In the genomic region with DNA sequence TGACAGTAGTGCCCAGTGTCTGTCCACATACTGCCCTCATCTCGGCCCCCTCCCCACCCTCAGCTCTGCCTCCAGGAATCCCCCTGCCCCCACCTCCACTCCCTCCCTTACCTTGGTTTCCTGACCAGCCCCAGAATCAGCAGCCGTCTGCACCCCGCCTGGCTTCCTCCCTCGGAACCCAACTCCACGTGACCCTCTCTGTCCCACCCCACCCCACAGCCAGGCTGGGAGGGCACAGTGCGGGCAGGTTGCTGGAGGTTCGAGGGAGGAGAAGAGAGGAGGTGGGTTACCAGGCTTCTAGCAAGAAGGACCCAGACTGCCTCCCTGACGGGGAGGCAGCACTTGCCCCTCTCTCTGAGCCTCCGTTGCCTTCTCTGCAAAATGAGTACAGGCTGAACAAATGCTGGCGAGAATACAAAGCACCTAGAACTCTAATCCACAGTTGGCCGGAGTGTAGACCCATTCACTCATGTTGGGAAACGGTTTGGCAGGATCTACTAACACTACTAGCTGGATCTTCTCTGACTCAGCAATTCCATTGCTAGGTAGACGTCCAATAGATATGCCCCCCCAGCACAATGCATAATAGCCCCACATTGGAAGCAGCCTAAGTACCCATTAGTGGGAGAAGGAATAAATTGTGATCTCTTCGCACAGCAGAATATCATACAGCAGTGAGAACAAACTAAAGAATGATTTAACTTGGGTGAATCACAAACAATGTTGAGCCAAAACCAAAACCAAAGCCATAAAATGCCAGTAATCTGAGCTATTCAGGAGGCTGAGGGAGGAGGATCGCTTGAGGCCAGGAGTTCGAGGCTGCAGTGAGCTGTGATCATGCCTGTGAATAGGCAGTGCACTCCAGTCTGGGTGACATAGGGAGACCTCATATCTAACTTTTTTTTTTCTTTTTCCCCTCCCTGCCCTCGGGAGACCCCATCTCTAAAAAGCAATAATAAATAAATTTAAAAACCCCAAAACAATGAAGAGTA, we compare ENCODE assay signal across 8 cellular contexts. TPM values are rescaled to one million over a fixed set of nuclear protein-coding genes. Genes with fewer than 3 reads are reported as not detected.
DNase-seq lines count a peak whose midpoint lies in the region; ATAC-seq and TF ChIP-seq lines count a peak whose summit lies in the region.

Gene RASAL3 (minus strand): TSS at position 151 of the 992 bp plus-strand sequence. CDS start 186 bp downstream, outside the sequence.

- H3K27ac ChIP-seq in heart left ventricle, result peak within 1 kb of the TSS in 6 of 12 donors; percentile 39 to 92 (median 55)

- H3K4me3 ChIP-seq in GM12864 (ENCODE audit: low read depth, low read length), result peak within 1 kb of the TSS; percentile 90
- H3K4me3 ChIP-seq in heart left ventricle, result peak within 1 kb of the TSS in 10 of 12 donors; percentile 24 to 72 (median 40)

- TF ChIP-seq CTCF in GM12864 (IDR thresholded peaks at IDR 0.05; ENCODE audit: low read depth, low read length, missing control alignments) (no peak), heart left ventricle (IDR thresholded peaks at IDR 0.05) (no peak)

- DNase-seq in GM12864 (ENCODE audit: low read depth) (no peak), KG1 (lab: John Stamatoyannopoulos, UW) (peak; percentile 82), heart left ventricle (peak in 1 of 5 donors; percentile 45), NCI-H146 treated with DMSO at 0.1 percent for 48 hours (lab: John Stamatoyannopoulos, UW; ENCODE audit: unreplicated experiment) (no peak), GM19240 (ENCODE audit: insufficient read length, low spot score) (no peak), NCI-H2196 treated with DMSO at 0.1 percent for 48 hours (lab: John Stamatoyannopoulos, UW; ENCODE audit: unreplicated experiment) (no peak)
- peak; percentile 69 for DNase-seq in activated CD8-positive, alpha-beta memory T cell treated with anti-CD3 and anti-CD28 coated beads, Interleukin-2, amount 50 U/mL, for 4 hours
- DNase-seq in stimulated activated CD8-positive, alpha-beta memory T cell treated with anti-CD3 and anti-CD28 coated beads, Interleukin-15, amount 100 ng/mL, for 1 hour (ENCODE audit: low read depth), result peak; percentile 49

- intact Hi-C loops in heart left ventricle (cut with DNase I), result loop anchor here in 1 of 10 donors (5.0 kb wide), 1 partner anchor 83 kb away; no protein-coding TSS in a partner anchor

- peaks cover 0 to 46% (median 13%) of the 10 kb centered on the region in 9 donors for H3K27me3 ChIP-seq in heart left ventricle

- no peaks in the 10 kb centered on the region for H3K36me3 ChIP-seq in heart left ventricle

- H3K9me3 ChIP-seq in heart left ventricle, result no peaks in the 10 kb centered on the region

- ATAC-seq in heart left ventricle, result peak in 3 of 4 donors; percentile 28 to 75 (median 53)

- TF ChIP-seq POLR2A in heart left ventricle (IDR thresholded peaks at IDR 0.05), result no peak

- H3K4me1 ChIP-seq in heart left ventricle, result peaks cover 0 to 43% (median 1%) of the 10 kb centered on the region in 12 donors

- WGBS in heart left ventricle, 4 donors, result 34 to 43% (median 38%) methylated on average over 16 to 17 of the region's 17 CpGs

RNA-seq across cellular contexts. Expression of gene RASAL3, which starts in this region (rescaled TPM):
- 1 to 10 TPM in 5 of 9 donors, under 1 TPM in 4; 0.42 to 9.1 (median 1.0) TPM for total RNA-seq in heart left ventricle
- under 1 TPM; 0.60 to 0.99 TPM for polyA plus RNA-seq in heart left ventricle

Comparison
In these comparisons a context has a peak if more than half of its experiments do, and no peak if none do; other contexts are left out.
1. DNase-seq: peak in KG1 (single experiment), activated CD8-positive, alpha-beta memory T cell treated with anti-CD3 and anti-CD28 coated beads, Interleukin-2, amount 50 U/mL, for 4 hours (single experiment) and stimulated activated CD8-positive, alpha-beta memory T cell treated with anti-CD3 and anti-CD28 coated beads, Interleukin-15, amount 100 ng/mL, for 1 hour (single experiment); none in GM12864 (single experiment), NCI-H146 treated with DMSO at 0.1 percent for 48 hours (single experiment), GM19240 (single experiment) and NCI-H2196 treated with DMSO at 0.1 percent for 48 hours (single experiment).